Comparison of ENCODE assay signal across 9 cellular contexts in genomic region chr16:57342606-57343005, GRCh38. TPM values are rescaled to one million over a fixed set of nuclear protein-coding genes. Genes with fewer than 3 reads are reported as not detected.
"Had no signal": no experiment of that assay in that cellular context is flagged by ENCODE, and none has a peak within 500 bp of the region (broad histone marks: within the 10 kb centered on the region; RNA-seq: fewer than 3 reads in every experiment).

No MANE protein-coding gene starts in this region.

RNA-seq across cellular contexts. Expression of gene CCL22, which starts 16.0 kb away (rescaled TPM):
- total RNA-seq: astrocyte, endodermal cell, fibroblast of lung, fibroblast of villous mesenchyme, gastroesophageal sphincter, glomerular endothelial cell, T-helper 17 cell had no signal

RNA-seq across cellular contexts. Expression of gene CX3CL1, which starts 29.7 kb away (rescaled TPM):
- total RNA-seq: activated T-helper 17 cell treated with anti-CD3 and anti-CD28 coated beads, Interleukin-2, amount 50 U/mL, for 72 hours; fibroblast of lung; fibroblast of villous mesenchyme; T-helper 17 cell had no signal

RNA-seq across cellular contexts. Expression of gene PLLP, which starts 58.1 kb away (rescaled TPM):
- total RNA-seq: activated B cell treated with CpG ODN at 0.5 μM for 24 hours; activated T-helper 17 cell treated with anti-CD3 and anti-CD28 coated beads, Interleukin-2, amount 50 U/mL, for 72 hours; fibroblast of lung had no signal
